ENCODE assay signal across 7 cellular contexts in genomic region chr10:103772096-103772845, GRCh38.
DNase-seq lines count a peak whose midpoint lies in the region; ATAC-seq and FAIRE-seq lines count a peak whose summit lies in the region.

No MANE protein-coding gene starts in this region.

- no peaks in the 10 kb centered on the region for H3K9me3 Mint-ChIP-seq in stimulated activated memory B cell treated with anti-CD40 and anti-IgM and Interleukin-4, amounts not matched to agents 10 μg/mL and 1 μg/mL and 100 μg/mL, for 72 hours

- H3K36me3 Mint-ChIP-seq in stimulated activated memory B cell treated with anti-CD40 and anti-IgM and Interleukin-4, amounts not matched to agents 10 μg/mL and 1 μg/mL and 100 μg/mL, for 72 hours, result no peaks in the 10 kb centered on the region

- peak overlapping the region; percentile 61 to 68 for H3K9ac ChIP-seq in mucosa of rectum (ENCODE audit: low read depth in 1 of 2, low read length in 2 of 2)

- peaks cover 14 to 17% of the 10 kb centered on the region in 2 donors for H3K4me1 ChIP-seq in mucosa of rectum (ENCODE audit: control insufficient read depth in 2 of 2, insufficient read depth in 2 of 2, low read length in 2 of 2)

- H3K4me1 Mint-ChIP-seq in stimulated activated memory B cell treated with anti-CD40 and anti-IgM and Interleukin-4, amounts not matched to agents 10 μg/mL and 1 μg/mL and 100 μg/mL, for 72 hours, result peaks cover 58% of the 10 kb centered on the region

- ATAC-seq in GM18502 (IDR thresholded peaks at IDR 0.05; ENCODE audit: poor library complexity, unreplicated experiment) (peak; percentile 81), HG02678 (IDR thresholded peaks at IDR 0.05; ENCODE audit: unreplicated experiment) (peak; percentile 66)
- peak; percentile 79 for ATAC-seq in stimulated activated memory B cell treated with anti-CD40 and anti-IgM and Interleukin-4, amounts not matched to agents 10 μg/mL and 1 μg/mL and 100 μg/mL, for 72 hours

- H3K27me3 Mint-ChIP-seq in stimulated activated memory B cell treated with anti-CD40 and anti-IgM and Interleukin-4, amounts not matched to agents 10 μg/mL and 1 μg/mL and 100 μg/mL, for 72 hours, result peaks cover 30% of the 10 kb centered on the region

- H3K27ac Mint-ChIP-seq in stimulated activated memory B cell treated with anti-CD40 and anti-IgM and Interleukin-4, amounts not matched to agents 10 μg/mL and 1 μg/mL and 100 μg/mL, for 72 hours, result peak overlapping the region; percentile 81

- H3K9me3 ChIP-seq in mucosa of rectum (ENCODE audit: control insufficient read depth in 2 of 2, low read length in 2 of 2), result no peaks in the 10 kb centered on the region

- H3K27me3 ChIP-seq in mucosa of rectum (ENCODE audit: control insufficient read depth in 2 of 2, insufficient read depth in 2 of 2, low read length in 2 of 2), result no peaks in the 10 kb centered on the region

- H3K4me3 ChIP-seq in mucosa of rectum (ENCODE audit: low read length in 2 of 2), result peak overlapping the region; percentile 56 to 71

- H3K36me3 ChIP-seq in mucosa of rectum (ENCODE audit: control insufficient read depth in 2 of 2, insufficient read depth in 2 of 2, low read length in 2 of 2), result peaks cover 0 to under 1% of the 10 kb centered on the region in 2 donors

- H3K27ac ChIP-seq in mucosa of rectum (ENCODE audit: low read depth in 2 of 2, low read length in 2 of 2), result peak overlapping the region; percentile 78 to 87

- DNase-seq in NCI-H2227 (lab: John Stamatoyannopoulos, UW; ENCODE audit: unreplicated experiment), result peak; percentile 76
- DNase-seq in activated CD8-positive, alpha-beta memory T cell treated with anti-CD3 and anti-CD28 coated beads for 4 hours (ENCODE audit: low read depth in 2 of 2), result peak; percentile 10 to 22

- FAIRE-seq in endometrium (lab: Jason Lieb, UNC), result peak; percentile 59

- H3K4me3 Mint-ChIP-seq in stimulated activated memory B cell treated with anti-CD40 and anti-IgM and Interleukin-4, amounts not matched to agents 10 μg/mL and 1 μg/mL and 100 μg/mL, for 72 hours, result peak overlapping the region; percentile 83

Comparison
In these comparisons a context has a peak if more than half of its experiments do, and no peak if none do; other contexts are left out.
1. Peak in every context shown above with its lines: DNase-seq, ATAC-seq, H3K4me3 ChIP-seq and H3K27ac ChIP-seq.